ENCODE assay signal across 16 cellular contexts in genomic region chr21:27649323-27649722, GRCh38.
DNase-seq lines count a peak whose midpoint lies in the region; ATAC-seq and TF ChIP-seq lines count a peak whose summit lies in the region.
"Had no signal": no experiment of that assay in that cellular context is flagged by ENCODE, and none has a peak within 500 bp of the region (broad histone marks: within the 10 kb centered on the region; RNA-seq: fewer than 3 reads in every experiment).

No MANE protein-coding gene starts in this region.

- H2AFZ ChIP-seq in SK-N-SH (ENCODE audit: low read depth) (no peak overlapping the region), fibroblast of lung (ENCODE audit: low read length) (no peak overlapping the region)

- peaks cover 0 to 6% of the 10 kb centered on the region in 2 experiments; a peak in 2 of 4 replicates for H3K4me1 ChIP-seq in SK-N-SH (ENCODE audit: control insufficient read depth in 1 of 2, insufficient read depth in 2 of 2, low read depth in 1 of 2, low read length in 1 of 2)
- peaks cover 3% of the 10 kb centered on the region for H3K4me1 ChIP-seq in fibroblast of lung (ENCODE audit: control insufficient read depth, extremely low read depth, insufficient read depth, low read length)
- H3K4me1 ChIP-seq in psoas muscle: no peaks in the 10 kb centered on the region
- H3K4me1 ChIP-seq: prostate gland, stomach had no signal

- no peak for TF ChIP-seq RAD21 in SK-N-SH (IDR thresholded peaks at IDR 0.05; ENCODE audit: low read length)

- H3K36me3 ChIP-seq in SK-N-SH (replicated peaks in 1 of 2; ENCODE audit: control insufficient read depth in 1 of 2, insufficient read depth in 2 of 2, low read length in 1 of 2): no peaks in the 10 kb centered on the region
- H3K36me3 ChIP-seq in fibroblast of lung (ENCODE audit: control insufficient read depth, insufficient read depth, low read length): no peaks in the 10 kb centered on the region
- H3K36me3 ChIP-seq in psoas muscle (ENCODE audit: insufficient read depth in 1 of 2, low read depth in 1 of 2): no peaks in the 10 kb centered on the region
- H3K36me3 ChIP-seq: prostate gland, stomach had no signal

- H3K9me3 ChIP-seq in SK-N-SH: no peaks in the 10 kb centered on the region
- H3K9me3 ChIP-seq in fibroblast of lung (ENCODE audit: control insufficient read depth, insufficient read depth, low read depth, low read length): no peaks in the 10 kb centered on the region
- H3K9me3 ChIP-seq in psoas muscle: no peaks in the 10 kb centered on the region
- H3K9me3 ChIP-seq: prostate gland, stomach had no signal

- CTCF ChIA-PET in SK-N-SH (lab: Yijun Ruan, JAX): interaction anchor here (1.5 kb wide), 1 partner anchor 15 kb away, joined by 3 read pairs; no protein-coding TSS in a partner anchor

- 30% methylated on average over 4 of the region's 4 CpGs for WGBS in SK-N-SH (ENCODE audit: low lambda C conversion rate)
- 55 to 68% (median 67%) methylated on average over 4 of the region's 4 CpGs for WGBS in psoas muscle, 3 donors

- intact Hi-C loops in psoas muscle (cut with DNase I) (no loop called here), sciatic nerve (cut with DNase I) (no loop called here)

- H4K20me1 ChIP-seq in SK-N-SH (ENCODE audit: insufficient read depth) (no peaks in the 10 kb centered on the region), fibroblast of lung (ENCODE audit: control insufficient read depth, extremely low read depth, insufficient read depth, low read length) (no peaks in the 10 kb centered on the region)

- no peak; a peak in 1 of 4 replicates for TF ChIP-seq EP300 in SK-N-SH (IDR thresholded peaks at IDR 0.05; ENCODE audit: borderline replicate concordance in 1 of 2, low read depth in 1 of 2, low read length in 1 of 2)

- H3F3A ChIP-seq in SK-N-SH (replicated peaks; ENCODE audit: insufficient read depth): peaks cover 5% of the 10 kb centered on the region

- no peaks in the 10 kb centered on the region for H3K27me3 ChIP-seq in SK-N-SH (ENCODE audit: insufficient read depth)
- no peaks in the 10 kb centered on the region for H3K27me3 ChIP-seq in fibroblast of lung (ENCODE audit: control insufficient read depth, insufficient read depth, low read length)
- no peaks in the 10 kb centered on the region for H3K27me3 ChIP-seq in psoas muscle (ENCODE audit: insufficient read depth in 3 of 3, low read length in 2 of 3)
- H3K27me3 ChIP-seq: stomach had no signal

- H3K27ac ChIP-seq in SK-N-SH (ENCODE audit: low read depth in 2 of 2, low read length in 1 of 2): peak overlapping the region in 1 of 2 experiments; percentile 94; a peak in 3 of 4 replicates
- peak overlapping the region; percentile 57 for H3K27ac ChIP-seq in fibroblast of lung (ENCODE audit: insufficient read depth, low read length)
- H3K27ac ChIP-seq in psoas muscle: no peak overlapping the region
- H3K27ac ChIP-seq: prostate gland, stomach had no signal

- POLR2A ChIA-PET in SK-N-SH (lab: Yijun Ruan, JAX): no interaction called here

- H3K4me2 ChIP-seq in SK-N-SH: peak overlapping the region; percentile 2; the same call in 1 of the 2 replicates
- H3K4me2 ChIP-seq in fibroblast of lung (ENCODE audit: extremely low read depth, insufficient read depth, low read length): no peak overlapping the region

- TF ChIP-seq CTCF in SK-N-SH (IDR thresholded peaks at IDR 0.05) (no peak), fibroblast of lung (conservative IDR thresholded peaks at IDR 0.05 in 1 of 2, IDR thresholded peaks at IDR 0.05 in 1 of 2; ENCODE audit: low read depth in 1 of 2, low read length in 2 of 2) (no peak), psoas muscle (IDR thresholded peaks at IDR 0.05) (no peak)

- peak; percentile 66 to 92 (median 86) for ATAC-seq in psoas muscle
- ATAC-seq in sciatic nerve: no peak

- H3K79me2 ChIP-seq in SK-N-SH (ENCODE audit: insufficient read depth) (no peaks in the 10 kb centered on the region), fibroblast of lung (ENCODE audit: control insufficient read depth, insufficient read depth, low read length) (no peaks in the 10 kb centered on the region)

- DNase-seq in ELR (ENCODE audit: low read depth): peak; percentile 94
- no peak for DNase-seq in SK-N-SH
- DNase-seq in fibroblast of lung (ENCODE audit: low read depth in 2 of 2): peak; percentile 83 to 88
- DNase-seq in psoas muscle: no peak
- DNase-seq in sciatic nerve (ENCODE audit: low spot score): no peak
- DNase-seq in medulla oblongata (ENCODE audit: extremely low spot score): no peak
- DNase-seq in NCI-H82 (lab: John Stamatoyannopoulos, UW): no peak
- DNase-seq in amygdala (lab: John Stamatoyannopoulos, UW): no peak
- DNase-seq: activated naive CD4-positive, alpha-beta T cell treated with anti-CD3 and anti-CD28 coated beads, Interleukin-2, amount 50 U/mL, for 16 hours; Calu3; effector CD4-positive, alpha-beta T cell; NCI-H1105 treated with DMSO at 0.1 percent for 48 hours; NCI-H524; Right ventricle myocardium superior; stomach had no signal

- no peak overlapping the region for H3K4me3 ChIP-seq in SK-N-SH (ENCODE audit: low read depth in 2 of 2, low read length in 1 of 2)
- H3K4me3 ChIP-seq in fibroblast of lung (replicated peaks in 1 of 4; ENCODE audit: control extremely low read depth in 1 of 4, insufficient read depth in 1 of 4, low read depth in 3 of 4, low read length in 4 of 4): no peak overlapping the region
- no peak overlapping the region for H3K4me3 ChIP-seq in psoas muscle
- H3K4me3 ChIP-seq: prostate gland, stomach had no signal

- H3K9me2 ChIP-seq in SK-N-SH: no peaks in the 10 kb centered on the region

- peak overlapping the region; percentile 75 for H3K9ac ChIP-seq in SK-N-SH
- no peak overlapping the region for H3K9ac ChIP-seq in fibroblast of lung (ENCODE audit: insufficient read depth, low read length)

TF ChIP-seq in SK-N-SH, 30 proteins besides CTCF, POLR2A, EP300 and RAD21 (continues in another document):
- TF ChIP-seq FOSL2 (IDR thresholded peaks at IDR 0.05; ENCODE audit: borderline replicate concordance, low read depth) (peak; percentile 80), GATA2 (CRISPR knock-in tag; IDR thresholded peaks at IDR 0.05) (no peak), NFIC (IDR thresholded peaks at IDR 0.05; ENCODE audit: borderline replicate concordance) (peak; percentile 49; the same call in 1 of the 2 replicates), JUND (IDR thresholded peaks at IDR 0.05) (peak; percentile 59), TEAD4 (IDR thresholded peaks at IDR 0.05; ENCODE audit: borderline replicate concordance, insufficient read depth) (no peak), TCF12 (IDR thresholded peaks at IDR 0.05) (peak; percentile 55), RCOR1 (IDR thresholded peaks at IDR 0.05; ENCODE audit: low read length) (no peak), PBX3 (IDR thresholded peaks at IDR 0.05) (peak; percentile 79)
- TF ChIP-seq, protein P1, sequence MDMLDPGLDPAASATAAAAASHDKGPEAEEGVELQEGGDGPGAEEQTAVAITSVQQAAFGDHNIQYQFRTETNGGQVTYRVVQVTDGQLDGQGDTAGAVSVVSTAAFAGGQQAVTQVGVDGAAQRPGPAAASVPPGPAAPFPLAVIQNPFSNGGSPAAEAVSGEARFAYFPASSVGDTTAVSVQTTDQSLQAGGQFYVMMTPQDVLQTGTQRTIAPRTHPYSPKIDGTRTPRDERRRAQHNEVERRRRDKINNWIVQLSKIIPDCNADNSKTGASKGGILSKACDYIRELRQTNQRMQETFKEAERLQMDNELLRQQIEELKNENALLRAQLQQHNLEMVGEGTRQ (IDR thresholded peaks at IDR 0.05; ENCODE audit: borderline replicate concordance, low read depth, low read length): no peak
- TF ChIP-seq, protein P2, sequence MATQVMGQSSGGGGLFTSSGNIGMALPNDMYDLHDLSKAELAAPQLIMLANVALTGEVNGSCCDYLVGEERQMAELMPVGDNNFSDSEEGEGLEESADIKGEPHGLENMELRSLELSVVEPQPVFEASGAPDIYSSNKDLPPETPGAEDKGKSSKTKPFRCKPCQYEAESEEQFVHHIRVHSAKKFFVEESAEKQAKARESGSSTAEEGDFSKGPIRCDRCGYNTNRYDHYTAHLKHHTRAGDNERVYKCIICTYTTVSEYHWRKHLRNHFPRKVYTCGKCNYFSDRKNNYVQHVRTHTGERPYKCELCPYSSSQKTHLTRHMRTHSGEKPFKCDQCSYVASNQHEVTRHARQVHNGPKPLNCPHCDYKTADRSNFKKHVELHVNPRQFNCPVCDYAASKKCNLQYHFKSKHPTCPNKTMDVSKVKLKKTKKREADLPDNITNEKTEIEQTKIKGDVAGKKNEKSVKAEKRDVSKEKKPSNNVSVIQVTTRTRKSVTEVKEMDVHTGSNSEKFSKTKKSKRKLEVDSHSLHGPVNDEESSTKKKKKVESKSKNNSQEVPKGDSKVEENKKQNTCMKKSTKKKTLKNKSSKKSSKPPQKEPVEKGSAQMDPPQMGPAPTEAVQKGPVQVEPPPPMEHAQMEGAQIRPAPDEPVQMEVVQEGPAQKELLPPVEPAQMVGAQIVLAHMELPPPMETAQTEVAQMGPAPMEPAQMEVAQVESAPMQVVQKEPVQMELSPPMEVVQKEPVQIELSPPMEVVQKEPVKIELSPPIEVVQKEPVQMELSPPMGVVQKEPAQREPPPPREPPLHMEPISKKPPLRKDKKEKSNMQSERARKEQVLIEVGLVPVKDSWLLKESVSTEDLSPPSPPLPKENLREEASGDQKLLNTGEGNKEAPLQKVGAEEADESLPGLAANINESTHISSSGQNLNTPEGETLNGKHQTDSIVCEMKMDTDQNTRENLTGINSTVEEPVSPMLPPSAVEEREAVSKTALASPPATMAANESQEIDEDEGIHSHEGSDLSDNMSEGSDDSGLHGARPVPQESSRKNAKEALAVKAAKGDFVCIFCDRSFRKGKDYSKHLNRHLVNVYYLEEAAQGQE (IDR thresholded peaks at IDR 0.05; ENCODE audit: low read depth, low read length): no peak

Comparison
In these comparisons a context has a peak if more than half of its experiments do, and no peak if none do; other contexts are left out.
1. DNase-seq: peak in ELR (single experiment) and fibroblast of lung (2 of 2); none in SK-N-SH (single experiment), psoas muscle (0 of 2), sciatic nerve (single experiment), medulla oblongata (single experiment), NCI-H82 (single experiment) and amygdala (0 of 56).